ENCODE assay signal across 1 cellular context in genomic region chr20:63768591-63769515, GRCh38.
TF ChIP-seq lines count a peak whose summit lies in the region.

No MANE protein-coding gene starts in this region.

TF ChIP-seq in H1, 55 proteins besides CTCF, POLR2A, EP300 and RAD21:
- TF ChIP-seq BACH1 (IDR thresholded peaks at IDR 0.05; ENCODE audit: low read length) (no peak), CBX5 (IDR thresholded peaks at IDR 0.05; ENCODE audit: low read depth, low read length) (no peak)
